7 cellular contexts compared by ENCODE assay signal in genomic region chr5:32585122-32585445, GRCh38. TPM values are rescaled to one million over a fixed set of nuclear protein-coding genes. Genes with fewer than 3 reads are reported as not detected.
DNase-seq lines count a peak whose midpoint lies in the region; ATAC-seq and TF ChIP-seq lines count a peak whose summit lies in the region.

No MANE protein-coding gene starts in this region.

- peak overlapping the region; percentile 97 for H3K4me3 Mint-ChIP-seq in activated CD8-positive, alpha-beta T cell treated with anti-CD3 and anti-CD28 coated beads for 36 hours
- H3K4me3 Mint-ChIP-seq in stimulated activated memory B cell treated with anti-CD40 and anti-IgM and Interleukin-4, amounts not matched to agents 10 μg/mL and 1 μg/mL and 100 μg/mL, for 72 hours: peak overlapping the region; percentile 85

- H3K36me3 Mint-ChIP-seq in activated CD8-positive, alpha-beta T cell treated with anti-CD3 and anti-CD28 coated beads for 36 hours (ENCODE audit: low read depth): peaks cover 29% of the 10 kb centered on the region
- peaks cover 21% of the 10 kb centered on the region for H3K36me3 Mint-ChIP-seq in stimulated activated memory B cell treated with anti-CD40 and anti-IgM and Interleukin-4, amounts not matched to agents 10 μg/mL and 1 μg/mL and 100 μg/mL, for 72 hours

- H3K4me3 ChIP-seq in HFF-Myc (replicated peaks; ENCODE audit: low read depth, low read length) (peak overlapping the region; percentile 81), iPS-18a (ENCODE audit: low read length) (peak overlapping the region; percentile 98)

- no peak for DNase-seq in HFF-Myc (ENCODE audit: extremely low read depth, low read depth)
- no peak for DNase-seq in activated CD8-positive, alpha-beta T cell treated with anti-CD3 and anti-CD28 coated beads for 36 hours
- DNase-seq in MV-4-11 (lab: John Stamatoyannopoulos, UW): no peak
- no peak for DNase-seq in anterior cingulate cortex (lab: John Stamatoyannopoulos, UW)

- no peaks in the 10 kb centered on the region for H3K9me3 ChIP-seq in iPS-18a (ENCODE audit: control insufficient read depth, low read depth, low read length)

- intact Hi-C loops in activated CD8-positive, alpha-beta T cell treated with anti-CD3 and anti-CD28 coated beads for 36 hours (cut with micrococcal nuclease): loop anchor here (5.0 to 10.0 kb wide), 3 partner anchors 53 to 270 kb away; partner anchors contain the start of genes MTMR12 and ZFR

- H3K36me3 ChIP-seq in iPS-18a (ENCODE audit: control insufficient read depth, low read depth, low read length): peaks cover 14% of the 10 kb centered on the region

- H3K4me1 Mint-ChIP-seq in activated CD8-positive, alpha-beta T cell treated with anti-CD3 and anti-CD28 coated beads for 36 hours (ENCODE audit: low read depth): peaks cover 50% of the 10 kb centered on the region
- H3K4me1 Mint-ChIP-seq in stimulated activated memory B cell treated with anti-CD40 and anti-IgM and Interleukin-4, amounts not matched to agents 10 μg/mL and 1 μg/mL and 100 μg/mL, for 72 hours: peaks cover 79% of the 10 kb centered on the region

- H3K9ac ChIP-seq in iPS-18a (ENCODE audit: low read length): peak overlapping the region; percentile 95

- ATAC-seq in activated CD8-positive, alpha-beta T cell treated with anti-CD3 and anti-CD28 coated beads for 36 hours: no peak
- ATAC-seq in stimulated activated memory B cell treated with anti-CD40 and anti-IgM and Interleukin-4, amounts not matched to agents 10 μg/mL and 1 μg/mL and 100 μg/mL, for 72 hours: no peak
- ATAC-seq in GM21515 (IDR thresholded peaks at IDR 0.05; ENCODE audit: unreplicated experiment): no peak

- H3K9me3 Mint-ChIP-seq in activated CD8-positive, alpha-beta T cell treated with anti-CD3 and anti-CD28 coated beads for 36 hours: no peaks in the 10 kb centered on the region
- H3K9me3 Mint-ChIP-seq in stimulated activated memory B cell treated with anti-CD40 and anti-IgM and Interleukin-4, amounts not matched to agents 10 μg/mL and 1 μg/mL and 100 μg/mL, for 72 hours: no peaks in the 10 kb centered on the region

- H3K27ac Mint-ChIP-seq in activated CD8-positive, alpha-beta T cell treated with anti-CD3 and anti-CD28 coated beads for 36 hours: peak overlapping the region; percentile 99
- H3K27ac Mint-ChIP-seq in stimulated activated memory B cell treated with anti-CD40 and anti-IgM and Interleukin-4, amounts not matched to agents 10 μg/mL and 1 μg/mL and 100 μg/mL, for 72 hours: peak overlapping the region; percentile 94

- TF ChIP-seq CTCF in HFF-Myc (IDR thresholded peaks at IDR 0.05; ENCODE audit: low read depth, low read length, missing control alignments): no peak
- no peak for TF ChIP-seq CTCF in activated CD8-positive, alpha-beta T cell treated with anti-CD3 and anti-CD28 coated beads for 36 hours (IDR thresholded peaks at IDR 0.05)

- H3K27me3 ChIP-seq in iPS-18a (ENCODE audit: control insufficient read depth, insufficient read depth, low read length): no peaks in the 10 kb centered on the region

- CTCF ChIA-PET in activated CD8-positive, alpha-beta T cell treated with anti-CD3 and anti-CD28 coated beads for 36 hours (lab: Charles Lee): interaction anchor here (1.0 to 1.2 kb wide), 2 partner anchors 86 to 95 kb away, joined by 3 to 8 read pairs; no protein-coding TSS in a partner anchor

- POLR2A ChIA-PET in activated CD8-positive, alpha-beta T cell treated with anti-CD3 and anti-CD28 coated beads for 36 hours (lab: Charles Lee): interaction anchor here (0.6 to 1.6 kb wide), 9 partner anchors 8 to 786 kb away, joined by 3 to 6 read pairs (median 3); partner anchors contain the start of gene ZFR

- peaks cover 1% of the 10 kb centered on the region for H3K27me3 Mint-ChIP-seq in activated CD8-positive, alpha-beta T cell treated with anti-CD3 and anti-CD28 coated beads for 36 hours
- no peaks in the 10 kb centered on the region for H3K27me3 Mint-ChIP-seq in stimulated activated memory B cell treated with anti-CD40 and anti-IgM and Interleukin-4, amounts not matched to agents 10 μg/mL and 1 μg/mL and 100 μg/mL, for 72 hours

- H3K27ac ChIP-seq in iPS-18a (ENCODE audit: low read length): peak overlapping the region; percentile 62

- peaks cover 17% of the 10 kb centered on the region for H3K4me1 ChIP-seq in iPS-18a (ENCODE audit: control insufficient read depth, low read depth, low read length)

RNA-seq across cellular contexts. Expression of gene SUB1, which starts 0.3 kb away (rescaled TPM):
- 100 to 1,000 TPM; 403 to 431 TPM for total RNA-seq in activated CD8-positive, alpha-beta T cell treated with anti-CD3 and anti-CD28 coated beads for 36 hours
